29 cellular contexts compared by ENCODE assay signal in genomic region chr9:68480807-68481206, GRCh38. TPM values are rescaled to one million over a fixed set of nuclear protein-coding genes. Genes with fewer than 3 reads are reported as not detected.
"Had no signal": no experiment of that assay in that cellular context is flagged by ENCODE, and none has a peak within 500 bp of the region (broad histone marks: within the 10 kb centered on the region; RNA-seq: fewer than 3 reads in every experiment).

No MANE protein-coding gene starts in this region.

- H3K4me1 ChIP-seq: pancreas had no signal

- FAIRE-seq: bronchial epithelial cell, frontal cortex, pancreas had no signal

- H3K9me3 ChIP-seq: pancreas, thoracic aorta, upper lobe of right lung had no signal

- H3K4me3 ChIP-seq: pancreas, thoracic aorta, upper lobe of right lung had no signal

- H3K27ac ChIP-seq: epithelial cell of prostate, neutrophil, pancreas, upper lobe of right lung had no signal

- ATAC-seq: left ventricle myocardium superior; pancreas; sciatic nerve; stimulated activated naive B cell treated with anti-CD40 and anti-IgM and Interleukin-4, amounts not matched to agents 10 μg/mL and 1 μg/mL and 100 μg/mL, for 72 hours; T-helper 17 cell; upper lobe of right lung had no signal

- H3K36me3 ChIP-seq: neutrophil, pancreas, upper lobe of right lung had no signal

- H3K27me3 ChIP-seq: neutrophil, pancreas, upper lobe of right lung had no signal

- DNase-seq: activated CD4-positive, alpha-beta memory T cell treated with anti-CD3 and anti-CD28 coated beads for 36 hours; activated CD4-positive, alpha-beta T cell treated with anti-CD3 and anti-CD28 coated beads for 4 hours; activated CD4-positive, CD25-positive, alpha-beta regulatory T cell; activated effector memory CD4-positive, alpha-beta T cell treated with Interleukin-2 at 50 U/mL for 16 hours; activated naive CD4-positive, alpha-beta T cell treated with anti-CD3 and anti-CD28 coated beads for 36 hours; activated naive CD8-positive, alpha-beta T cell treated with anti-CD3 and anti-CD28 coated beads, Interleukin-2, amount 10 ng/mL, durations not matched to agents 7 days and 5 days; activated T-cell treated with anti-CD3 and anti-CD28 coated beads, Interleukin-2, amount 50 U/mL, for 48 hours; amygdala; cerebellar nuclear complex; cortex of kidney; endodermal cell; hippocampal formation; left ventricle myocardium superior; mammary epithelial cell; midbrain; pancreas; stimulated activated CD4-positive, alpha-beta T cell treated with anti-CD3 and anti-CD28 coated beads, Interleukin-2, amount 100 ng/mL, for 48 hours; stimulated activated CD8-positive, alpha-beta memory T cell treated with anti-CD3 and anti-CD28 coated beads, Interleukin-4, amount 100 ng/mL, for 48 hours; stimulated activated naive B cell treated with anti-CD40 and anti-IgM and Interleukin-4, amounts not matched to agents 10 μg/mL and 1 μg/mL and 100 μg/mL, for 72 hours; T-helper 17 cell; upper lobe of right lung had no signal

RNA-seq across cellular contexts. Expression of gene TMEM252, which starts 59.9 kb away (rescaled TPM):
- total RNA-seq: activated CD4-positive, alpha-beta memory T cell treated with anti-CD3 and anti-CD28 coated beads for 36 hours; activated naive CD4-positive, alpha-beta T cell treated with anti-CD3 and anti-CD28 coated beads for 36 hours; activated naive CD8-positive, alpha-beta T cell treated with anti-CD3 and anti-CD28 coated beads, Interleukin-2, amount 10 ng/mL, durations not matched to agents 7 days and 5 days; bronchial epithelial cell; endodermal cell; frontal cortex; left ventricle myocardium superior; mammary epithelial cell; myocyte; pancreas; pulmonary artery endothelial cell; sciatic nerve; T-helper 17 cell; thoracic aorta; upper lobe of right lung had no signal
- polyA plus RNA-seq: mammary epithelial cell, pancreas had no signal
